13 cellular contexts compared by ENCODE assay signal in the genomic region with DNA sequence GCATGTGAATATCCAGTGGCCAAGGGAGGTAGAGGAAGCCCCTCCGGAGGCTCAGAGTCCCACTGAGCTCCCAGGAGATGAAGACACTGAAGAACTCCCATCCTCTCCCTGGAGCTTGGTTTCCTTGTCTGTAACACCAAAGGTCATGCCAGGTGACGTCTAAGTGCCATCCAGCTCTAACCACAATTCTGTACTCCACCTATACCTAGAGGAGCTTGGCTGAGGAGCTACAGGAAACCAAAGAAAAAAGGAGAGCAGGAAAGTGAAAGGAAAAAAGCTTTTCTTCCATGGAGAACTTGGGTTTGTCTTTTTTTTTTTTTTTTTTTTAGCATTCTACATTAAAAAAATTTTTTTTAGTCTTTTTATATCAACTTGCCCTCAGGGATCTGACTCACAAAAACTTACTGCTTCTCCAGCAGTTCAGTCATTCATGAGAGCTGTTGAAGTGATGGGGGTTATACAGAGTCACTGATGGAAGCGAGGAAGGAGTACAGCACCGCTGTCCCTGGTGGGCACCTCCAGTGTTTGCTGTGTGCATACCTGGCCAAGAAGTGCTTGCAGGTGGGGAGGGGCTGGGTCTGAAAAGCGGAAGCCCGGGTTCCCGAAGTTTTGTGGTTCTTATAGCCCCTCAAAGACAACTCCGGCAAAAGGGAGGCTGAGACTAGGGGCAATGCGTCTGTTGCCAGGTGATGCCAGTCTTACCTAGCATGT. TPM values are rescaled to one million over a fixed set of nuclear protein-coding genes. Genes with fewer than 3 reads are reported as not detected.
DNase-seq lines count a peak whose midpoint lies in the region; ATAC-seq and TF ChIP-seq lines count a peak whose summit lies in the region.
"Had no signal": no experiment of that assay in that cellular context is flagged by ENCODE, and none has a peak within 500 bp of the region (broad histone marks: within the 10 kb centered on the region; RNA-seq: fewer than 3 reads in every experiment).

No MANE protein-coding gene starts in this region.

- POLR2A ChIA-PET in OCI-LY7 (lab: Charles Lee) = interaction anchor here (0.5 to 0.7 kb wide), 6 partner anchors 17 to 1085 kb away, joined by 3 to 8 read pairs (median 5); no protein-coding TSS in a partner anchor

- peak overlapping the region in 1 of 2 donors; percentile 23 for H3K4me3 ChIP-seq in ascending aorta
- H3K4me3 ChIP-seq in heart right ventricle = peak overlapping the region in 2 of 10 donors; percentile 8 to 16
- H3K4me3 ChIP-seq in gastrocnemius medialis = no peak overlapping the region
- H3K4me3 ChIP-seq in OCI-LY7 (ENCODE audit: low read depth, low read length, poor library complexity, severe bottlenecking) = no peak overlapping the region

- intact Hi-C loops in ascending aorta (cut with DNase I) (loop anchor here (2.0 kb wide), 2 partner anchors 34 to 94 kb away; a partner anchor contains a TSS), heart right ventricle (cut with DNase I) (loop anchor here in 3 of 10 donors (5.0 to 10.0 kb wide), 4 partner anchors 48 to 100 kb away; a partner anchor contains a TSS), gastrocnemius medialis (cut with DNase I; ENCODE audit: low total_unique reads) (no loop called here), OCI-LY7 (cut with micrococcal nuclease; ENCODE audit: unreplicated experiment) (no loop called here)

- no peak for TF ChIP-seq POLR2A in gastrocnemius medialis (IDR thresholded peaks at IDR 0.05)

- in situ Hi-C loops in gastrocnemius medialis (cut with MboI; ENCODE audit: low sequenced_read_pairs in 4 of 4) = no loop called here

- H3K36me3 ChIP-seq in ascending aorta (no peaks in the 10 kb centered on the region), heart right ventricle (no peaks in the 10 kb centered on the region), gastrocnemius medialis (no peaks in the 10 kb centered on the region), OCI-LY7 (ENCODE audit: insufficient read depth, low read length) (no peaks in the 10 kb centered on the region)

- TF ChIP-seq CTCF in ascending aorta (IDR thresholded peaks at IDR 0.05) (no peak), heart right ventricle (IDR thresholded peaks at IDR 0.05) (no peak), gastrocnemius medialis (IDR thresholded peaks at IDR 0.05 in 4 of 5, conservative IDR thresholded peaks at IDR 0.05 in 1 of 5) (no peak), OCI-LY7 (conservative IDR thresholded peaks at IDR 0.05; ENCODE audit: low read length) (no peak)

- H4K20me1 ChIP-seq in OCI-LY7 (ENCODE audit: insufficient read depth, low read length) = no peaks in the 10 kb centered on the region

- 70 to 81% methylated on average over 9 of the region's 9 CpGs for WGBS in heart right ventricle, 2 donors

- H2AFZ ChIP-seq in OCI-LY7 (ENCODE audit: low read length) = no peak overlapping the region

- peak; percentile 84 for DNase-seq in EH (ENCODE audit: low read depth)
- peak in 1 of 2 donors; percentile 69 for DNase-seq in ascending aorta (ENCODE audit: low spot score in 2 of 2)
- DNase-seq in heart right ventricle = no peak
- no peak for DNase-seq in gastrocnemius medialis
- DNase-seq in NCI-H187 treated with DMSO at 0.1 percent for 48 hours (lab: John Stamatoyannopoulos, UW) = no peak
- DNase-seq in activated T-cell treated with anti-CD3 and anti-CD28 coated beads for 4 hours = no peak
- no peak for DNase-seq in activated CD4-positive, alpha-beta T cell treated with anti-CD3 and anti-CD28 coated beads for 4 hours
- no peak for DNase-seq in OCI-LY7 (ENCODE audit: low spot score)
- DNase-seq: activated naive CD8-positive, alpha-beta T cell treated with anti-CD3 and anti-CD28 coated beads, Interleukin-2, amount 10 ng/mL, durations not matched to agents 7 days and 5 days; effector CD8-positive, alpha-beta T cell; GDM1; NCI-H446; small intestine had no signal

- no peaks in the 10 kb centered on the region for H3K9me3 ChIP-seq in ascending aorta
- H3K9me3 ChIP-seq in heart right ventricle = no peaks in the 10 kb centered on the region
- H3K9me3 ChIP-seq in gastrocnemius medialis = no peaks in the 10 kb centered on the region
- no peaks in the 10 kb centered on the region for H3K9me3 ChIP-seq in OCI-LY7 (ENCODE audit: low read length)

- no peaks in the 10 kb centered on the region for H3K9me2 ChIP-seq in OCI-LY7 (ENCODE audit: insufficient read depth, low read length)

- no TSS peak for BruUV-seq in OCI-LY7 (replicated peaks; lab: Mats Ljungman, UMichigan)

- no peaks in the 10 kb centered on the region for H3K79me2 ChIP-seq in OCI-LY7 (ENCODE audit: insufficient read depth, low read depth, low read length)

- no peak overlapping the region for H3K4me2 ChIP-seq in OCI-LY7 (ENCODE audit: low read length)

- H3K4me1 ChIP-seq in ascending aorta = peaks cover 24 to 60% of the 10 kb centered on the region in 2 donors
- peaks cover 11 to 72% (median 51%) of the 10 kb centered on the region in 9 donors for H3K4me1 ChIP-seq in heart right ventricle
- peaks cover 35 to 39% of the 10 kb centered on the region in 2 donors for H3K4me1 ChIP-seq in gastrocnemius medialis
- H3K4me1 ChIP-seq in OCI-LY7 (ENCODE audit: insufficient read depth, low read length, poor library complexity, severe bottlenecking) = no peaks in the 10 kb centered on the region

- H3K27me3 ChIP-seq in ascending aorta (no peaks in the 10 kb centered on the region), heart right ventricle (no peaks in the 10 kb centered on the region), gastrocnemius medialis (no peaks in the 10 kb centered on the region)

- H3K27ac ChIP-seq in ascending aorta = peak overlapping the region; percentile 95
- H3K27ac ChIP-seq in heart right ventricle = peak overlapping the region; percentile 66 to 91 (median 81)
- peak overlapping the region; percentile 56 to 71 (median 58) for H3K27ac ChIP-seq in gastrocnemius medialis
- no peak overlapping the region for H3K27ac ChIP-seq in OCI-LY7 (ENCODE audit: low read depth, low read length, poor library complexity, severe bottlenecking)

- ATAC-seq in heart right ventricle (peak in 7 of 8 donors; percentile 19 to 49 (median 35)), gastrocnemius medialis (no peak)

- CTCF ChIA-PET in OCI-LY7 (lab: Charles Lee; ENCODE audit: unreplicated experiment) = no interaction called here

RNA-seq across cellular contexts. Expression of a gene that starts 46.0 kb away (rescaled TPM):
- total RNA-seq in ascending aorta = 6.0 TPM
- total RNA-seq in heart right ventricle = 1 to 10 TPM; 2.1 to 5.4 (median 3.2) TPM
- polyA plus RNA-seq in heart right ventricle = 1 to 10 TPM; 1.9 to 2.4 TPM
- total RNA-seq in gastrocnemius medialis = 1 to 10 TPM; 1.4 to 4.3 (median 3.0) TPM
- total RNA-seq in OCI-LY7 (2014; rRNA removed; shearing (Covaris generic)) = not detected in 2 replicates
- total RNA-seq in OCI-LY7 (2022) = 0.86 and 1.4 TPM in 2 replicates

Comparison
In these comparisons a context has a peak if more than half of its experiments do, and no peak if none do; other contexts are left out.
1. ATAC-seq: peak in heart right ventricle (7 of 8); none in gastrocnemius medialis (0 of 2).